Comparison of ENCODE assay signal across 24 cellular contexts in genomic region chr5:56072863-56073777, GRCh38.
DNase-seq lines count a peak whose midpoint lies in the region; ATAC-seq, FAIRE-seq and TF ChIP-seq lines count a peak whose summit lies in the region.
"Had no signal": no experiment of that assay in that cellular context is flagged by ENCODE, and none has a peak within 500 bp of the region (broad histone marks: within the 10 kb centered on the region; RNA-seq: fewer than 3 reads in every experiment).

No MANE protein-coding gene starts in this region.

- H3K4me1 ChIP-seq in HepG2 (ENCODE audit: insufficient read depth, low read length) (peaks cover 63% of the 10 kb centered on the region), right lobe of liver (peaks cover 0 to 11% (median 0%) of the 10 kb centered on the region in 4 donors), MM.1S (ENCODE audit: low read length) (peaks cover 47% of the 10 kb centered on the region)
- H3K4me1 ChIP-seq in CD8-positive, alpha-beta memory T cell (ENCODE audit: insufficient read depth, low read length): peaks cover 51% of the 10 kb centered on the region

- ATAC-seq in HepG2 (no peak), right lobe of liver (no peak)
- ATAC-seq: activated CD8-positive, alpha-beta memory T cell treated with anti-CD3 and anti-CD28 coated beads, Interleukin-2, amount 10 ng/mL, durations not matched to agents 7 days and 5 days; mucosa of descending colon; right cardiac atrium; stimulated activated effector memory CD8-positive, alpha-beta T cell treated with anti-CD3 and anti-CD28 coated beads, Interleukin-12 subunit alpha, Interleukin-12 subunit beta, amount 100 ng/mL, for 72 hours had no signal

- no peaks in the 10 kb centered on the region for H3K27me3 ChIP-seq in HepG2 (ENCODE audit: control insufficient read depth in 1 of 2, insufficient read depth in 2 of 2, low read length in 2 of 2)
- no peaks in the 10 kb centered on the region for H3K27me3 ChIP-seq in right lobe of liver
- H3K27me3 ChIP-seq in MM.1S (replicated peaks; ENCODE audit: insufficient read depth, low read length): no peaks in the 10 kb centered on the region
- no peaks in the 10 kb centered on the region for H3K27me3 ChIP-seq in CD8-positive, alpha-beta memory T cell (ENCODE audit: insufficient read depth, low read length, poor library complexity, severe bottlenecking)
- H3K27me3 ChIP-seq in dorsolateral prefrontal cortex: no peaks in the 10 kb centered on the region
- H3K27me3 ChIP-seq: adrenal gland had no signal

- no peak for FAIRE-seq in HepG2 (lab: Jason Lieb, UNC)
- FAIRE-seq: colon, GM12891, HTR-8/SVneo, keratinocyte had no signal

- TF ChIP-seq EP300 in HepG2 (IDR thresholded peaks at IDR 0.05; ENCODE audit: low read depth in 2 of 2, low read length in 2 of 2) (no peak), HepG2 (CRISPR knock-in tag; IDR thresholded peaks at IDR 0.05; ENCODE audit: borderline replicate concordance) (no peak)

- no peak overlapping the region for H3K4me3 Mint-ChIP-seq in CD8-positive, alpha-beta memory T cell
- H3K4me3 Mint-ChIP-seq: activated CD8-positive, alpha-beta memory T cell treated with anti-CD3 and anti-CD28 coated beads, Interleukin-2, amount 10 ng/mL, durations not matched to agents 7 days and 5 days; activated T-helper 1 cell treated with anti-CD3 and anti-CD28 coated beads, Interleukin-12 subunit alpha, Interleukin-12 subunit beta, Interleukin-2, Interleukin-4 antibody, amounts not matched to agents 30 ng/mL and 10 ng/mL and 1 ng/mL, durations not matched to agents 14 hours and 24 hours and 36 hours; HFFc6; stimulated activated effector memory CD8-positive, alpha-beta T cell treated with anti-CD3 and anti-CD28 coated beads, Interleukin-12 subunit alpha, Interleukin-12 subunit beta, amount 100 ng/mL, for 72 hours had no signal

- TF ChIP-seq RAD21 in HepG2 (CRISPR knock-in tag; IDR thresholded peaks at IDR 0.05): no peak

- in situ Hi-C loops in HepG2 (cut with HindIII; ENCODE audit: extremely low pct_ligation_motif_present, low pct_unique_long_range_greater_than_20kb): no loop called here

- H4K20me1 ChIP-seq in HepG2 (ENCODE audit: insufficient read depth, low read length) (no peaks in the 10 kb centered on the region), MM.1S (ENCODE audit: insufficient read depth, low read length) (no peaks in the 10 kb centered on the region)

- no peak for DNase-seq in HepG2 (ENCODE audit: low spot score)
- no peak for DNase-seq in right lobe of liver
- DNase-seq in MM.1S: no peak
- peak; percentile 66 for DNase-seq in fibroblast of the aortic adventitia (ENCODE audit: low read depth)
- no peak for DNase-seq in GOT3 (lab: John Stamatoyannopoulos, UW)
- DNase-seq in CD8-positive, alpha-beta memory T cell: no peak
- DNase-seq in dorsolateral prefrontal cortex: no peak
- DNase-seq: activated CD8-positive, alpha-beta memory T cell treated with anti-CD3 and anti-CD28 coated beads, Interleukin-2, amount 10 ng/mL, durations not matched to agents 7 days and 5 days; adrenal gland; effector CD8-positive, alpha-beta T cell; EL; HFFc6; right cardiac atrium; SK-N-SH; stimulated activated CD4-positive, alpha-beta T cell treated with anti-CD3 and anti-CD28 coated beads, Interleukin-12 subunit alpha, Interleukin-12 subunit beta, amount 100 ng/mL, for 4 hours had no signal

- TF ChIP-seq POLR2A in HepG2 (IDR thresholded peaks at IDR 0.05; ENCODE audit: insufficient read depth in 1 of 2, low read depth in 2 of 2, low read length in 2 of 2) (no peak), right lobe of liver (IDR thresholded peaks at IDR 0.05) (no peak)

- H3K27me3 Mint-ChIP-seq in CD8-positive, alpha-beta memory T cell: no peaks in the 10 kb centered on the region

- POLR2A ChIA-PET in HepG2 (lab: Yijun Ruan, JAX): interaction anchor here (1.0 kb wide), 1 partner anchor 78 kb away, joined by 4 read pairs; the partner anchor contains the start of gene IL6ST
- POLR2A ChIA-PET in CD8-positive, alpha-beta memory T cell (lab: Charles Lee): no interaction called here

- H3K36me3 ChIP-seq in HepG2 (replicated peaks in 1 of 2; ENCODE audit: control insufficient read depth in 1 of 2, insufficient read depth in 2 of 2, low read length in 2 of 2) (no peaks in the 10 kb centered on the region), right lobe of liver (no peaks in the 10 kb centered on the region), MM.1S (replicated peaks; ENCODE audit: insufficient read depth, low read length) (no peaks in the 10 kb centered on the region)
- no peaks in the 10 kb centered on the region for H3K36me3 ChIP-seq in CD8-positive, alpha-beta memory T cell (ENCODE audit: insufficient read depth, low read length)
- H3K36me3 ChIP-seq: adrenal gland had no signal

- TF ChIP-seq CTCF in HepG2 (CRISPR knock-in tag; IDR thresholded peaks at IDR 0.05): no peak
- no peak for TF ChIP-seq CTCF in right lobe of liver (IDR thresholded peaks at IDR 0.05)
- no peak for TF ChIP-seq CTCF in MM.1S (IDR thresholded peaks at IDR 0.05; ENCODE audit: low read length)
- no peak for TF ChIP-seq CTCF in fibroblast of the aortic adventitia (IDR thresholded peaks at IDR 0.05; ENCODE audit: insufficient read depth, low read length)
- no peak for TF ChIP-seq CTCF in dorsolateral prefrontal cortex (IDR thresholded peaks at IDR 0.05 in 54 of 56, conservative IDR thresholded peaks at IDR 0.05 in 2 of 56; ENCODE audit: low read depth in 1 of 56, partially characterized antibody in 56 of 56)

- H3K9me2 ChIP-seq in MM.1S (replicated peaks; ENCODE audit: insufficient read depth, low read length): no peaks in the 10 kb centered on the region
- H3K9me2 ChIP-seq: SK-N-SH had no signal

- H3K4me2 ChIP-seq in HepG2 (ENCODE audit: low read depth, low read length) (no peak overlapping the region), MM.1S (ENCODE audit: low read depth, low read length) (0 out of 2 replicates have a peak overlapping the region, but pooled peaks have one; percentile 2)
- H3K4me2 ChIP-seq: SK-N-SH had no signal

- peaks cover 26% of the 10 kb centered on the region for H3F3A ChIP-seq in MM.1S (ENCODE audit: insufficient read depth, low read length)

- H2AFZ ChIP-seq in HepG2 (ENCODE audit: low read length) (no peak overlapping the region), MM.1S (ENCODE audit: low read length) (0 out of 2 replicates have a peak overlapping the region, but pooled peaks have one; percentile 14)

- H3K4me1 Mint-ChIP-seq in CD8-positive, alpha-beta memory T cell: peaks cover 16 to 47% (median 30%) of the 10 kb centered on the region in 3 donors

- H3K9ac ChIP-seq in HepG2 (ENCODE audit: insufficient read depth, low read depth, low read length) (no peak overlapping the region), MM.1S (ENCODE audit: low read length) (no peak overlapping the region)
- H3K9ac ChIP-seq: SK-N-SH had no signal

- H3K27ac ChIP-seq in HepG2 (ENCODE audit: extremely low read length, insufficient read depth, low read length) (no peak overlapping the region), right lobe of liver (no peak overlapping the region), MM.1S (ENCODE audit: low read length) (peak overlapping the region; percentile 8; the same call in 1 of the 2 replicates), dorsolateral prefrontal cortex (no peak overlapping the region)
- H3K27ac ChIP-seq in CD8-positive, alpha-beta memory T cell (ENCODE audit: low read depth, low read length): no peak overlapping the region
- H3K27ac ChIP-seq: adrenal gland, C4-2B, epithelial cell of prostate had no signal

- intact Hi-C loops in HepG2 (cut with micrococcal nuclease; ENCODE audit: unreplicated experiment): no loop called here
- intact Hi-C loops in right lobe of liver (cut with DNase I): no loop called here
- intact Hi-C loops in dorsolateral prefrontal cortex (cut with DNase I): no loop called here

- peak overlapping the region in 1 of 8 donors; percentile 56 for H3K27ac Mint-ChIP-seq in CD8-positive, alpha-beta memory T cell
- H3K27ac Mint-ChIP-seq: activated CD8-positive, alpha-beta memory T cell treated with anti-CD3 and anti-CD28 coated beads, Interleukin-2, amount 10 ng/mL, durations not matched to agents 7 days and 5 days; activated T-helper 1 cell treated with anti-CD3 and anti-CD28 coated beads, Interleukin-12 subunit alpha, Interleukin-12 subunit beta, Interleukin-2, Interleukin-4 antibody, amounts not matched to agents 30 ng/mL and 10 ng/mL and 1 ng/mL, durations not matched to agents 14 hours and 24 hours and 36 hours; HFFc6 had no signal

- H3K36me3 Mint-ChIP-seq in CD8-positive, alpha-beta memory T cell: peaks cover 0 to 1% (median 0%) of the 10 kb centered on the region in 3 donors
- H3K36me3 Mint-ChIP-seq: activated CD8-positive, alpha-beta memory T cell treated with anti-CD3 and anti-CD28 coated beads, Interleukin-2, amount 10 ng/mL, durations not matched to agents 7 days and 5 days; stimulated activated effector memory CD8-positive, alpha-beta T cell treated with anti-CD3 and anti-CD28 coated beads, Interleukin-12 subunit alpha, Interleukin-12 subunit beta, amount 100 ng/mL, for 72 hours had no signal

- BruUV-seq in HepG2 (replicated peaks; lab: Mats Ljungman, UMichigan): no TSS peak

- WGBS in HepG2 (ENCODE audit: low lambda C conversion rate): 85% methylated on average over 6 of the region's 6 CpGs
- WGBS in right lobe of liver (ENCODE audit: insufficient coverage, low coverage, low lambda C conversion rate, missing lambda C conversion rate): 85% methylated on average over 6 of the region's 6 CpGs

- CTCF ChIA-PET in HepG2 (lab: Yijun Ruan, JAX; ENCODE audit: low intra/inter-chr PET ratio, low total read pairs): no interaction called here
- CTCF ChIA-PET in CD8-positive, alpha-beta memory T cell (lab: Charles Lee): no interaction called here

- no peaks in the 10 kb centered on the region for H3K9me3 Mint-ChIP-seq in CD8-positive, alpha-beta memory T cell
- H3K9me3 Mint-ChIP-seq: activated T-helper 1 cell treated with anti-CD3 and anti-CD28 coated beads, Interleukin-12 subunit alpha, Interleukin-12 subunit beta, Interleukin-2, Interleukin-4 antibody, amounts not matched to agents 30 ng/mL and 10 ng/mL and 1 ng/mL, durations not matched to agents 14 hours and 24 hours and 36 hours; HFFc6; stimulated activated effector memory CD8-positive, alpha-beta T cell treated with anti-CD3 and anti-CD28 coated beads, Interleukin-12 subunit alpha, Interleukin-12 subunit beta, amount 100 ng/mL, for 72 hours had no signal

- H3K4me3 ChIP-seq in HepG2 (replicated peaks in 1 of 3; ENCODE audit: insufficient read depth in 1 of 3, low read depth in 2 of 3, low read length in 3 of 3) (no peak overlapping the region), right lobe of liver (no peak overlapping the region), MM.1S (ENCODE audit: low read length) (no peak overlapping the region), fibroblast of the aortic adventitia (ENCODE audit: low read depth, low read length) (no peak overlapping the region), dorsolateral prefrontal cortex (no peak overlapping the region)
- no peak overlapping the region for H3K4me3 ChIP-seq in CD8-positive, alpha-beta memory T cell (ENCODE audit: low read length)
- H3K4me3 ChIP-seq: adrenal gland, mucosa of descending colon had no signal

- H3K79me2 ChIP-seq in HepG2 (ENCODE audit: insufficient read depth, low read length): no peaks in the 10 kb centered on the region
- peaks cover 10% of the 10 kb centered on the region for H3K79me2 ChIP-seq in MM.1S (ENCODE audit: low read length)

- H3K9me3 ChIP-seq in HepG2 (ENCODE audit: low read length) (no peaks in the 10 kb centered on the region), right lobe of liver (no peaks in the 10 kb centered on the region), MM.1S (replicated peaks; ENCODE audit: insufficient read depth, low read length) (no peaks in the 10 kb centered on the region)
- H3K9me3 ChIP-seq in CD8-positive, alpha-beta memory T cell (ENCODE audit: low read length): no peaks in the 10 kb centered on the region
- H3K9me3 ChIP-seq: adrenal gland, mucosa of descending colon, SK-N-SH had no signal
